In genomic region chr7:55189878-55190436, GRCh38 we compare ENCODE assay signal across 1 cellular context.
TF ChIP-seq lines count a peak whose summit lies in the region.

No MANE protein-coding gene starts in this region.

TF ChIP-seq in IMR-90, 13 proteins besides CTCF, POLR2A, EP300 and RAD21 (continued from another document):
- TF ChIP-seq FOS (IDR thresholded peaks at IDR 0.05; ENCODE audit: low read depth, low read length), result no peak
- TF ChIP-seq BHLHE40 (IDR thresholded peaks at IDR 0.05; ENCODE audit: low read depth, low read length), result no peak
- TF ChIP-seq MAFK (IDR thresholded peaks at IDR 0.05; ENCODE audit: low read depth, low read length), result no peak
- TF ChIP-seq SMC3 (IDR thresholded peaks at IDR 0.05; ENCODE audit: low read depth, low read length), result no peak
- no peak for TF ChIP-seq NFE2L2 (IDR thresholded peaks at IDR 0.05; ENCODE audit: low read depth, low read length)
- TF ChIP-seq MAZ (IDR thresholded peaks at IDR 0.05; ENCODE audit: borderline replicate concordance, low read depth, low read length), result no peak
